29 cellular contexts compared by ENCODE assay signal in the genomic region with DNA sequence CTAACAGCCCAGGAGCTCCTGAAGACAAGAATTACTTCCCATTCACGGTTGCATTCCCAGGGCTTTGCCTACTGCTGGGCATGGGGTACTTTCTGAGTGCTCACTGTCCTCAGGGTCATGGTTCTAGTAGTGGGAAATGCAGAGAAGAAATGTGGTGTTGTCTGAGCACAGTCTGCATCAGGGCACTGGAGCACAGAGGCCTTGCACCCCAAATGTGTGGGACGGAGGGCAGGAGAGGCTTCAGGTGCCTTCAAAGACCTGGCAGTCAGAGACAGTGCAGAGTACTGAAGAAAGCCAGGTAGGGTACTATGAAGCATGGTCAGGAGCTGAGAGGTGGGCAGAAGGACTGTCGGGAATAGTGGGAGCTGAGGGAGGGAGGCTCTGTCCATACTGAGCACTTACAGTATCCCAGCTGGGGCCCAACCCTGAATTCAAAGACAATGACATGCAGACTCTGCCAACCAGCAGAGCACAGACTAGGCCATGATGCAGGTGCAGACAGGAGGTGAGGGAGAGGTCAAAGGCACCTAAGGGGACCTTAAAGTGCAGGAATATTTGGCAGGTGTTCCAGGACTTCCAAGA.
DNase-seq lines count a peak whose midpoint lies in the region; ATAC-seq and TF ChIP-seq lines count a peak whose summit lies in the region.
"Had no signal": no experiment of that assay in that cellular context is flagged by ENCODE, and none has a peak within 500 bp of the region (broad histone marks: within the 10 kb centered on the region; RNA-seq: fewer than 3 reads in every experiment).

No MANE protein-coding gene starts in this region.

- no peak overlapping the region for H2AFZ ChIP-seq in H9 (ENCODE audit: low read length)
- H2AFZ ChIP-seq: PC-9 had no signal

- TF ChIP-seq CTCF in H9 (conservative IDR thresholded peaks at IDR 0.05) (no peak), natural killer cell (IDR thresholded peaks at IDR 0.05) (no peak)

- H4K8ac ChIP-seq in H9 (replicated peaks; ENCODE audit: insufficient read length, low read depth, low read length), result no peak overlapping the region

- DNase-seq in H9, result peak; percentile 11
- DNase-seq in effector memory CD8-positive, alpha-beta T cell, result no peak
- DNase-seq in natural killer cell, result no peak
- no peak for DNase-seq in NCI-H2196 treated with DMSO at 0.1 percent for 48 hours (lab: John Stamatoyannopoulos, UW; ENCODE audit: unreplicated experiment)
- DNase-seq in activated T-cell treated with anti-CD3 and anti-CD28 coated beads, Interleukin-2, amount 50 U/mL, for 48 hours, result no peak
- DNase-seq in activated naive CD4-positive, alpha-beta T cell treated with Interleukin-2 at 50 U/mL for 16 hours, result no peak
- DNase-seq in activated naive CD4-positive, alpha-beta T cell treated with anti-CD3 and anti-CD28 coated beads, Interleukin-2, amount 10 ng/mL, durations not matched to agents 7 days and 5 days, result no peak
- DNase-seq: CD8-positive, alpha-beta memory T cell; DMS 273 treated with DMSO at 0.1 percent for 48 hours; DMS79; EL; GDM1; Kasumi-1; NCI-H1105; NCI-H146; NCI-H1930; NCI-H2107; NCI-H446 treated with DMSO at 0.1 percent for 48 hours; NCI-H526; NCI-H82; PC-9; Right ventricle myocardium superior; RPMI8226 had no signal

- no peak for ATAC-seq in effector memory CD8-positive, alpha-beta T cell (replicated peaks)
- ATAC-seq in natural killer cell, result no peak
- ATAC-seq: GM12878, HCT116, K562 had no signal

- H3K79me1 ChIP-seq in H9 (ENCODE audit: insufficient read depth, low read depth, low read length, poor library complexity, severe bottlenecking), result no peaks in the 10 kb centered on the region

- H4K5ac ChIP-seq in H9 (ENCODE audit: insufficient read length, low read depth, low read length), result no peak overlapping the region

- no peak overlapping the region for H3T11ph ChIP-seq in H9 (ENCODE audit: low read length)

- H3K36me3 Mint-ChIP-seq in H9 (ENCODE audit: insufficient read depth in 1 of 3, low read depth in 3 of 3), result 0 out of 7 replicates have a peak, but pooled peaks cover 0 to 2% (median 0%) of the 10 kb centered on the region in 3 experiments
- no peaks in the 10 kb centered on the region for H3K36me3 Mint-ChIP-seq in effector memory CD8-positive, alpha-beta T cell (ENCODE audit: insufficient read depth)
- no peaks in the 10 kb centered on the region for H3K36me3 Mint-ChIP-seq in natural killer cell
- no peaks in the 10 kb centered on the region for H3K36me3 Mint-ChIP-seq in activated naive CD4-positive, alpha-beta T cell treated with anti-CD3 and anti-CD28 coated beads, Interleukin-2, amount 10 ng/mL, durations not matched to agents 7 days and 5 days
- H3K36me3 Mint-ChIP-seq: CD14-positive monocyte; CD8-positive, alpha-beta memory T cell had no signal

- H3K9me3 Mint-ChIP-seq in H9 (peaks cover 0 to 2% of the 10 kb centered on the region in 2 experiments; a peak in 2 of 5 replicates), natural killer cell (no peaks in the 10 kb centered on the region)
- H3K9me3 Mint-ChIP-seq in effector memory CD8-positive, alpha-beta T cell, result no peaks in the 10 kb centered on the region
- no peaks in the 10 kb centered on the region for H3K9me3 Mint-ChIP-seq in activated naive CD4-positive, alpha-beta T cell treated with anti-CD3 and anti-CD28 coated beads, Interleukin-2, amount 10 ng/mL, durations not matched to agents 7 days and 5 days
- H3K9me3 Mint-ChIP-seq: CD8-positive, alpha-beta memory T cell had no signal

- H3K4me3 Mint-ChIP-seq in H9 (no peak overlapping the region), natural killer cell (peak overlapping the region; percentile 33)
- H3K4me3 Mint-ChIP-seq in effector memory CD8-positive, alpha-beta T cell, result peak overlapping the region in 1 of 2 donors; percentile 7
- H3K4me3 Mint-ChIP-seq in activated naive CD4-positive, alpha-beta T cell treated with anti-CD3 and anti-CD28 coated beads, Interleukin-2, amount 10 ng/mL, durations not matched to agents 7 days and 5 days, result no peak overlapping the region
- H3K4me3 Mint-ChIP-seq: CD14-positive monocyte had no signal

- H3K4me3 ChIP-seq in BLaER1 treated with 17β-estradiol and CSF1 and Interleukin-3, amounts not matched to agents 10 nM and 100 nM, result no peak overlapping the region
- H3K4me3 ChIP-seq: GM12878, K562, PC-9, SJSA1 had no signal

- H3K14ac ChIP-seq in H9 (ENCODE audit: insufficient read depth, low read length), result no peak overlapping the region

- no peaks in the 10 kb centered on the region for H3K79me2 ChIP-seq in H9 (ENCODE audit: insufficient read depth, low read length)

- no peak overlapping the region for H3K23ac ChIP-seq in H9 (ENCODE audit: insufficient read length, low read depth, low read length)

- H2BK15ac ChIP-seq in H9 (ENCODE audit: low read depth, low read length), result no peak overlapping the region

- no peak overlapping the region for H3K9ac ChIP-seq in BLaER1 treated with 17β-estradiol and CSF1 and Interleukin-3, amounts not matched to agents 10 nM and 100 nM
- no peak overlapping the region for H3K9ac ChIP-seq in H9 (ENCODE audit: extremely low read depth, insufficient read length, low read length)

- no peak overlapping the region for H3K56ac ChIP-seq in H9 (ENCODE audit: insufficient read length, low read depth, low read length)

- H2BK120ac ChIP-seq in H9 (ENCODE audit: low read depth, low read length, poor library complexity, severe bottlenecking), result no peak overlapping the region

- no peaks in the 10 kb centered on the region for H3K36me3 ChIP-seq in BLaER1 treated with 17β-estradiol and CSF1 and Interleukin-3, amounts not matched to agents 10 nM and 100 nM
- H3K36me3 ChIP-seq: SJSA1 had no signal

- H3K27ac Mint-ChIP-seq in H9 (peak overlapping the region in 1 of 3 experiments; percentile 54; a peak in 1 of 7 replicates), natural killer cell (no peak overlapping the region)
- peak overlapping the region; percentile 2 to 4 for H3K27ac Mint-ChIP-seq in effector memory CD8-positive, alpha-beta T cell
- H3K27ac Mint-ChIP-seq in activated naive CD4-positive, alpha-beta T cell treated with anti-CD3 and anti-CD28 coated beads, Interleukin-2, amount 10 ng/mL, durations not matched to agents 7 days and 5 days, result no peak overlapping the region
- H3K27ac Mint-ChIP-seq: CD14-positive monocyte had no signal

- no peak overlapping the region for H3K4ac ChIP-seq in H9 (ENCODE audit: low read depth, low read length)

- CTCF ChIA-PET in activated naive CD4-positive, alpha-beta T cell treated with anti-CD3 and anti-CD28 coated beads, Interleukin-2, amount 10 ng/mL, durations not matched to agents 7 days and 5 days (lab: Charles Lee), result no interaction called here

- H2BK20ac ChIP-seq in H9 (ENCODE audit: low read depth, low read length, poor library complexity, severe bottlenecking), result no peak overlapping the region

- H3K27ac ChIP-seq in BLaER1 treated with 17β-estradiol and CSF1 and Interleukin-3, amounts not matched to agents 10 nM and 100 nM, result no peak overlapping the region
- H3K27ac ChIP-seq in H9 (ENCODE audit: insufficient read length, low read depth, low read length), result no peak overlapping the region
- H3K27ac ChIP-seq: PC-9, SJSA1 had no signal

- no CpG with 5 or more reads among the region's 3 CpGs for WGBS in H9 (ENCODE audit: extremely low coverage, insufficient read length, low lambda C conversion rate)

- no peaks in the 10 kb centered on the region for H3K27me3 ChIP-seq in BLaER1 treated with 17β-estradiol and CSF1 and Interleukin-3, amounts not matched to agents 10 nM and 100 nM
- H3K27me3 ChIP-seq in H9 (ENCODE audit: insufficient read depth, low read length), result no peaks in the 10 kb centered on the region
- H3K27me3 ChIP-seq: SJSA1 had no signal

- no peaks in the 10 kb centered on the region for H4K20me1 ChIP-seq in BLaER1 treated with 17β-estradiol and CSF1 and Interleukin-3, amounts not matched to agents 10 nM and 100 nM
- H4K20me1 ChIP-seq in H9 (ENCODE audit: control insufficient read depth, insufficient read depth, insufficient read length), result no peaks in the 10 kb centered on the region

- intact Hi-C loops in natural killer cell (cut with micrococcal nuclease), result no loop called here

- H2AK5ac ChIP-seq in H9 (ENCODE audit: insufficient read length, low read length), result no peak overlapping the region

- H4K91ac ChIP-seq in H9 (ENCODE audit: insufficient read length, low read depth, low read length), result no peak overlapping the region

- no peak overlapping the region for H2BK5ac ChIP-seq in H9 (ENCODE audit: insufficient read length, low read length)

- H3K4me2 ChIP-seq in BLaER1 treated with 17β-estradiol and CSF1 and Interleukin-3, amounts not matched to agents 10 nM and 100 nM, result peak overlapping the region in 9 of 11 experiments; percentile 25 to 57 (median 44); a peak in 11 of 22 replicates
- H3K4me2 ChIP-seq in H9 (ENCODE audit: insufficient read depth, insufficient read length, low read length), result no peak overlapping the region
- H3K4me2 ChIP-seq: PC-9 had no signal

- no peak overlapping the region for H2BK12ac ChIP-seq in H9 (ENCODE audit: insufficient read length, low read depth, low read length)

- H3K27me3 Mint-ChIP-seq in H9 (ENCODE audit: low read depth) (peaks cover 3% of the 10 kb centered on the region; the same call in 1 of the 2 replicates), natural killer cell (ENCODE audit: low read depth in 2 of 2) (peaks cover 13 to 23% of the 10 kb centered on the region in 2 donors)
- H3K27me3 Mint-ChIP-seq in effector memory CD8-positive, alpha-beta T cell, result peaks cover 15 to 17% of the 10 kb centered on the region in 2 donors
- H3K27me3 Mint-ChIP-seq in activated naive CD4-positive, alpha-beta T cell treated with anti-CD3 and anti-CD28 coated beads, Interleukin-2, amount 10 ng/mL, durations not matched to agents 7 days and 5 days, result peaks cover 13% of the 10 kb centered on the region

- no peaks in the 10 kb centered on the region for H3K23me2 ChIP-seq in H9 (ENCODE audit: insufficient read length, low read depth, low read length, poor library complexity, severe bottlenecking)

- no peaks in the 10 kb centered on the region for H3K9me3 ChIP-seq in BLaER1 treated with 17β-estradiol and CSF1 and Interleukin-3, amounts not matched to agents 10 nM and 100 nM (replicated peaks in 1 of 11)
- H3K9me3 ChIP-seq in H9 (ENCODE audit: control insufficient read depth, low read depth, low read length), result no peaks in the 10 kb centered on the region
- H3K9me3 ChIP-seq: SJSA1 had no signal

- peaks cover 0 to 14% (median 10%) of the 10 kb centered on the region in 10 experiments; a peak in 14 of 20 replicates for H3K4me1 ChIP-seq in BLaER1 treated with 17β-estradiol and CSF1 and Interleukin-3, amounts not matched to agents 10 nM and 100 nM
- no peaks in the 10 kb centered on the region for H3K4me1 ChIP-seq in H9 (ENCODE audit: insufficient read depth, low read length)

- no peak overlapping the region for H3K18ac ChIP-seq in H9 (ENCODE audit: insufficient read length, low read depth, low read length)

- H3K4me1 Mint-ChIP-seq in H9, result peaks cover 5 to 6% of the 10 kb centered on the region in 2 experiments; a peak in 3 of 4 replicates
- peaks cover 5 to 7% of the 10 kb centered on the region in 2 donors for H3K4me1 Mint-ChIP-seq in effector memory CD8-positive, alpha-beta T cell (ENCODE audit: low read depth in 2 of 2)
- peaks cover 13% of the 10 kb centered on the region in 2 donors for H3K4me1 Mint-ChIP-seq in natural killer cell
- H3K4me1 Mint-ChIP-seq in activated naive CD4-positive, alpha-beta T cell treated with anti-CD3 and anti-CD28 coated beads, Interleukin-2, amount 10 ng/mL, durations not matched to agents 7 days and 5 days, result no peaks in the 10 kb centered on the region

Comparison
In these comparisons a context has a peak if more than half of its experiments do, and no peak if none do; other contexts are left out.
1. H3K27ac Mint-ChIP-seq: peak in effector memory CD8-positive, alpha-beta T cell (2 of 2); none in natural killer cell (0 of 2) and activated naive CD4-positive, alpha-beta T cell treated with anti-CD3 and anti-CD28 coated beads, Interleukin-2, amount 10 ng/mL, durations not matched to agents 7 days and 5 days (single experiment).